23 cellular contexts compared by ENCODE assay signal in genomic region chr4:27248829-27249228, GRCh38.
DNase-seq lines count a peak whose midpoint lies in the region; TF ChIP-seq lines count a peak whose summit lies in the region.
"Had no signal": no experiment of that assay in that cellular context is flagged by ENCODE, and none has a peak within 500 bp of the region (broad histone marks: within the 10 kb centered on the region; RNA-seq: fewer than 3 reads in every experiment).

No MANE protein-coding gene starts in this region.

- no peak for TF ChIP-seq CTCF in AG09319 (IDR thresholded peaks at IDR 0.05; ENCODE audit: low read depth, low read length)
- TF ChIP-seq CTCF in fibroblast of mammary gland (conservative IDR thresholded peaks at IDR 0.05; ENCODE audit: control insufficient read depth, insufficient read depth, low read depth, low read length), result no peak

- peak; percentile 14 for DNase-seq in AG09319 (ENCODE audit: extremely low read depth, low read depth)
- peak; percentile 32 for DNase-seq in GM04503 (ENCODE audit: low read depth)
- peak; percentile 87 for DNase-seq in fibroblast of mammary gland (ENCODE audit: low read depth)
- peak; percentile 9 for DNase-seq in renal cortical epithelial cell (ENCODE audit: low read depth)
- DNase-seq in NOMO-1 (lab: John Stamatoyannopoulos, UW; ENCODE audit: unreplicated experiment in 2 of 2), result no peak
- no peak for DNase-seq in iPS-NIHi7 (ENCODE audit: extremely low spot score)
- no peak for DNase-seq in superior temporal gyrus (ENCODE audit: extremely low spot score)
- DNase-seq: ACHN; activated CD4-positive, alpha-beta T cell treated with anti-CD3 and anti-CD28 coated beads, Interleukin-2, amount 10 ng/mL, durations not matched to agents 24 days and 14 days; activated T-cell treated with anti-CD3 and anti-CD28 coated beads, Interleukin-2, amount 50 U/mL, for 72 hours; dorsolateral prefrontal cortex; foreskin melanocyte; immature natural killer cell; midbrain; NCI-H1105 treated with DMSO at 0.1 percent for 48 hours; NCI-H2029; NCI-H226; NCI-H748 treated with DMSO at 0.1 percent for 48 hours; nephron progenitor cell; pancreas; sigmoid colon; WERI-Rb-1 had no signal

- H3K4me3 ChIP-seq in fibroblast of mammary gland (ENCODE audit: control insufficient read depth, low read depth, low read length), result no peak overlapping the region
- H3K4me3 ChIP-seq: dorsolateral prefrontal cortex, hepatocyte, pancreas, sigmoid colon had no signal

Comparison
In these comparisons a context has a peak if more than half of its experiments do, and no peak if none do; other contexts are left out.
1. DNase-seq: peak in AG09319 (single experiment), GM04503 (single experiment), fibroblast of mammary gland (single experiment) and renal cortical epithelial cell (single experiment); none in NOMO-1 (0 of 2), iPS-NIHi7 (single experiment) and superior temporal gyrus (single experiment).